ENCODE assay signal across 20 cellular contexts in the genomic region with DNA sequence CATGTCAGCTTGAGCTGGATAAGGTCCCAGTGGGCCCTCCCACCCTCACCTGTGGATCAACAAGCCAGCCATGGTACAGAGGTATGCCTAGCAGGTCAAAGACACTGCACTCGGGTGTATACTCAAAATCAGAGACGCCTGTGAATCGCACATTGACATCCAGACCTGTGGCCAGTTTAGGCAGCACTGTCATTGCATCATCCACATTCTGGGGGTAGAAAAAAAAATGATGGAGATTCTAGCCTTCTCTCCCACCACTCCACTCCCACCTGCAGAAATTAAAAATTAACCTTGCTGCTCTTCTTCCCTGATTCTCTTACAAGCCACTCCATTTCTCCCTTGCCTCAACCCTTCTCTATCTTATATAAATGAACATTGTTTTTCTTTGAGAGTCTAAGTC. TPM values are rescaled to one million over a fixed set of nuclear protein-coding genes. Genes with fewer than 3 reads are reported as not detected.
"Had no signal": no experiment of that assay in that cellular context is flagged by ENCODE, and none has a peak within 500 bp of the region (broad histone marks: within the 10 kb centered on the region; RNA-seq: fewer than 3 reads in every experiment).

No MANE protein-coding gene starts in this region.

- DNase-seq: activated naive CD4-positive, alpha-beta T cell treated with Interleukin-2 at 50 U/mL for 16 hours; amniotic stem cell; body of pancreas; caudate nucleus; colonic mucosa; esophagus squamous epithelium; hypothalamus; left ventricle myocardium inferior; occipital lobe; stimulated activated CD4-positive, alpha-beta T cell treated with anti-CD3 and anti-CD28 coated beads, Interleukin-15, amount 100 ng/mL, for 24 hours; stimulated activated CD4-positive, alpha-beta T cell treated with anti-CD3 and anti-CD28 coated beads, Interleukin-4, amount 100 ng/mL, for 1 hour; stimulated activated naive B cell treated with anti-CD40 and anti-IgM and Interleukin-4, amounts not matched to agents 10 μg/mL and 1 μg/mL and 100 μg/mL, for 72 hours; trophoblast cell had no signal

- H3K27ac ChIP-seq: body of pancreas, colonic mucosa, esophagus squamous epithelium, left ventricle myocardium inferior, right atrium auricular region, skin epidermis had no signal

- H3K4me1 ChIP-seq: colonic mucosa had no signal

- H3K27me3 ChIP-seq: body of pancreas, colonic mucosa, esophagus squamous epithelium, right atrium auricular region had no signal

- H3K9me3 Mint-ChIP-seq: nephron; stimulated activated naive B cell treated with anti-CD40 and anti-IgM and Interleukin-4, amounts not matched to agents 10 μg/mL and 1 μg/mL and 100 μg/mL, for 72 hours had no signal

- H3K36me3 ChIP-seq: colonic mucosa had no signal

- ATAC-seq: activated CD4-positive, CD25-positive, alpha-beta regulatory T cell treated with anti-CD3 and anti-CD28 coated beads, Interleukin-2, amount 50 U/mL, for 24 hours; body of pancreas; stimulated activated naive B cell treated with anti-CD40 and anti-IgM and Interleukin-4, amounts not matched to agents 10 μg/mL and 1 μg/mL and 100 μg/mL, for 72 hours had no signal

- H3K4me3 Mint-ChIP-seq: nephron; stimulated activated naive B cell treated with anti-CD40 and anti-IgM and Interleukin-4, amounts not matched to agents 10 μg/mL and 1 μg/mL and 100 μg/mL, for 72 hours had no signal

- H3K4me3 ChIP-seq: body of pancreas, colonic mucosa, esophagus squamous epithelium, left ventricle myocardium inferior, right atrium auricular region, skin epidermis had no signal

- H3K27me3 Mint-ChIP-seq: progenitor cell of endocrine pancreas; stimulated activated naive B cell treated with anti-CD40 and anti-IgM and Interleukin-4, amounts not matched to agents 10 μg/mL and 1 μg/mL and 100 μg/mL, for 72 hours had no signal

- H3K9me3 ChIP-seq: body of pancreas, colonic mucosa, esophagus squamous epithelium, left ventricle myocardium inferior, right atrium auricular region had no signal

- H3K27ac Mint-ChIP-seq: nephron; progenitor cell of endocrine pancreas; stimulated activated naive B cell treated with anti-CD40 and anti-IgM and Interleukin-4, amounts not matched to agents 10 μg/mL and 1 μg/mL and 100 μg/mL, for 72 hours had no signal

RNA-seq across cellular contexts. Expression of gene ANXA9, which starts 18.3 kb away (rescaled TPM):
- total RNA-seq: endothelial cell of umbilical vein, glomerular endothelial cell, occipital lobe had no signal

RNA-seq across cellular contexts. Expression of gene BNIPL, which starts 36.0 kb away (rescaled TPM):
- total RNA-seq: glomerular endothelial cell had no signal
